In the genomic region with DNA sequence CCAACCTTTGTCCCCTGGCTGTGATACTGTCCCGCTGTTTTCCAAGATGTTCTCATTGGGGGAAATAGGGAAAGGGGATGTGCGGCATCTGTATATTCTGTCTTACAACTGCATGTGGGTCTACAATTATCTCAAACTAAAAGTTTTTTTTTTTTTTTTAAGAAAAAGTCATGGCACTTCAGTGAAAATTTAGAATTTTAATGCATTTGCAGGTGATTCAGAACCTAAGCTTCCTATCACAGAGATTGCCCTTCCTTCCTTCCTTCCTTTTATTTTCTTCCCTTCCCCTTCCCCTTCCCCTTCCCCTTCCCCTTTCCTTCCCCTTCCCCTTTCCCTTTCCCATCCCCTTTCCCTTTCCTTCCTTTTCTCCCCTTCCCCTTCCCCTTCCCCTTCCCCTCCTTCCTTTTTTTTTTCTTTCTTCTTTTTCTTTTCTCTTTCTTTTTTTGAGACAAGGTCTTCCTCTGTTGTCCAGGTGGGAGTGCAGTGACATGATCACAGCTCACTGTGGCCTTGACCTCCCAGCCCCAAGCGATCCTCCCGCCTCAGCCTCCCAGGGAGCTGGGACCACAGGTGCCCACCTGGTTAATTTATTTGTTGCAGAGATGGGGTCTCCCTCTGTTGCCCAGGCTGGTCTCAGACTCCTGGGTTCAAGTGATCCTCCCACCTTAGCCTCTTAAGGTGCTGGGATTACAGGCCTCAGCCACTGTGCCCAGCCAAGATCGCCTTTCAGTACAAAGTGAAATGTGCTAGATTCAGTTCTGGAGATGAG, we compare ENCODE assay signal across 33 cellular contexts.
"Had no signal": no experiment of that assay in that cellular context is flagged by ENCODE, and none has a peak within 500 bp of the region (broad histone marks: within the 10 kb centered on the region; RNA-seq: fewer than 3 reads in every experiment).

No MANE protein-coding gene starts in this region.

- H3K27ac ChIP-seq: adrenal gland, body of pancreas, breast epithelium, Peyer's patch, SJSA1 had no signal

- H3K4me2 ChIP-seq: SK-N-SH had no signal

- H3K4me1 ChIP-seq: adrenal gland, body of pancreas, breast epithelium, Peyer's patch, SJSA1 had no signal

- H3K36me3 ChIP-seq: adrenal gland, breast epithelium, Peyer's patch, SJSA1 had no signal

- H3K4me1 Mint-ChIP-seq: WTC11 had no signal

- H3K27me3 ChIP-seq: adrenal gland, body of pancreas, breast epithelium, Peyer's patch, SJSA1 had no signal

- H3K4me3 ChIP-seq: adrenal gland, body of pancreas, breast epithelium, Peyer's patch, SJSA1 had no signal

- H3K4me3 Mint-ChIP-seq: activated CD4-positive, alpha-beta memory T cell treated with anti-CD3 and anti-CD28 coated beads for 36 hours; activated naive CD4-positive, alpha-beta T cell treated with anti-CD3 and anti-CD28 coated beads for 36 hours; activated T-cell treated with anti-CD3 and anti-CD28 coated beads, Interleukin-2, amount 50 U/mL, for 4 hours; activated T-helper 1 cell treated with anti-CD3 and anti-CD28 coated beads, Interleukin-12 subunit alpha, Interleukin-12 subunit beta, Interleukin-2, Interleukin-4 antibody, amounts not matched to agents 30 ng/mL and 10 ng/mL and 1 ng/mL, durations not matched to agents 14 hours and 24 hours and 36 hours; T-helper 1 cell treated with Interleukin-12 subunit alpha and Interleukin-12 subunit beta and Interleukin-4 antibody, amounts not matched to agents 30 μg/mL and 1 μg/mL, for 36 hours; T-helper 2 cell treated with Interferon-gamma antibody and Interleukin-4, amounts not matched to agents 5 μg/mL and 100 μg/mL, for 36 hours; WTC11 had no signal

- DNase-seq: activated CD4-positive, alpha-beta memory T cell treated with anti-CD3 and anti-CD28 coated beads for 36 hours; activated CD4-positive, alpha-beta T cell treated with anti-CD3 and anti-CD28 coated beads for 4 hours; activated CD4-positive, alpha-beta T cell treated with anti-CD3 and anti-CD28 coated beads, Interleukin-2, amount 50 U/mL, for 1 hour; activated CD8-positive, alpha-beta memory T cell treated with anti-CD3 and anti-CD28 coated beads, Interleukin-2, amount 50 U/mL, for 4 hours; activated gamma-delta T cell treated with Interleukin-2 at 50 U/mL for 16 hours; activated naive CD4-positive, alpha-beta T cell treated with anti-CD3 and anti-CD28 coated beads for 36 hours; activated T-cell treated with anti-CD3 and anti-CD28 coated beads for 4 hours; activated T-cell treated with anti-CD3 and anti-CD28 coated beads, Interleukin-2, amount 50 U/mL, for 4 hours; body of pancreas; caudate nucleus; NCI-H1105; NCI-H1436; NCI-H1694; NCI-H1930; NCI-H2081 treated with DMSO at 0.1 percent for 48 hours; NCI-H345; NCI-H524 treated with DMSO at 0.1 percent for 48 hours; PC-3; RPMI8226; SHP77 treated with DMSO at 0.1 percent for 48 hours; SK-N-SH had no signal

- H3K9ac ChIP-seq: SK-N-SH had no signal

- H3K36me3 Mint-ChIP-seq: activated CD4-positive, alpha-beta memory T cell treated with anti-CD3 and anti-CD28 coated beads for 36 hours had no signal

- H3K9me3 ChIP-seq: adrenal gland, body of pancreas, breast epithelium, Peyer's patch, SJSA1, SK-N-SH had no signal

- H3K9me3 Mint-ChIP-seq: activated CD4-positive, alpha-beta memory T cell treated with anti-CD3 and anti-CD28 coated beads for 36 hours; activated naive CD4-positive, alpha-beta T cell treated with anti-CD3 and anti-CD28 coated beads for 36 hours; activated naive CD4-positive, alpha-beta T cell treated with anti-CD3 and anti-CD28 coated beads, Interleukin-2, amount 50 U/mL, for 72 hours; activated T-cell treated with anti-CD3 and anti-CD28 coated beads, Interleukin-2, amount 50 U/mL, for 4 hours; activated T-helper 1 cell treated with anti-CD3 and anti-CD28 coated beads, Interleukin-12 subunit alpha, Interleukin-12 subunit beta, Interleukin-2, Interleukin-4 antibody, amounts not matched to agents 30 ng/mL and 10 ng/mL and 1 ng/mL, durations not matched to agents 14 hours and 24 hours and 36 hours; T-helper 1 cell treated with Interleukin-12 subunit alpha and Interleukin-12 subunit beta and Interleukin-4 antibody, amounts not matched to agents 30 μg/mL and 1 μg/mL, for 36 hours; T-helper 2 cell treated with Interferon-gamma antibody and Interleukin-4, amounts not matched to agents 5 μg/mL and 100 μg/mL, for 36 hours had no signal

- FAIRE-seq: astrocyte, TTC549 had no signal

- H3K27ac Mint-ChIP-seq: activated CD4-positive, alpha-beta memory T cell treated with anti-CD3 and anti-CD28 coated beads for 36 hours; activated naive CD4-positive, alpha-beta T cell treated with anti-CD3 and anti-CD28 coated beads for 36 hours; activated T-helper 1 cell treated with anti-CD3 and anti-CD28 coated beads, Interleukin-12 subunit alpha, Interleukin-12 subunit beta, Interleukin-2, Interleukin-4 antibody, amounts not matched to agents 30 ng/mL and 10 ng/mL and 1 ng/mL, durations not matched to agents 14 hours and 24 hours and 36 hours; T-helper 1 cell treated with Interleukin-12 subunit alpha and Interleukin-12 subunit beta and Interleukin-4 antibody, amounts not matched to agents 30 μg/mL and 1 μg/mL, for 36 hours; T-helper 2 cell treated with Interferon-gamma antibody and Interleukin-4, amounts not matched to agents 5 μg/mL and 100 μg/mL, for 36 hours; WTC11 had no signal

- ATAC-seq: activated CD4-positive, CD25-positive, alpha-beta regulatory T cell treated with anti-CD3 and anti-CD28 coated beads, Interleukin-2, amount 50 U/mL, for 24 hours; activated naive CD4-positive, alpha-beta T cell treated with anti-CD3 and anti-CD28 coated beads, Interleukin-2, amount 50 U/mL, for 72 hours; activated T-cell treated with anti-CD3 and anti-CD28 coated beads, Interleukin-2, amount 50 U/mL, for 4 hours; body of pancreas; PC-3; WTC11 had no signal
